In the genomic region with DNA sequence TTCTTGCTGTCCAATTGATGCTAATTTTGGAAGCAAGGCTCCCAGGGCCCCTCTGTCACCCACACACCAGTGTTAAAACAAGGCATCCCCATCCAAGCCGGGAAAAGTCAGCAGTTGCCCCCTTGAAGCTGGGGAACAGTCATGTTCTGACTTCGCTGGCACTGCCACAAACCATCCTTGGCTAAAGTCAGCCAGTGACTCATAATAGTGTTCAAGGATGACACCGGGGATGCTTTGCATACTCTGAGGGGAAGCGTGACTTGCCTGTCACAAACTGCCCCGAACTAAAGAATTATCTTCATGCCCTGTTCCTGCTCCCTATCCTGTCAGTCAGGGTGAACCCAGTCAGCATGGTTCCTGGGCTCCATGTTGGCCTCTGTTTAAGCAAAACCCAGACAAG, we compare ENCODE assay signal across 8 cellular contexts. TPM values are rescaled to one million over a fixed set of nuclear protein-coding genes. Genes with fewer than 3 reads are reported as not detected.
DNase-seq lines count a peak whose midpoint lies in the region; ATAC-seq and TF ChIP-seq lines count a peak whose summit lies in the region.

No MANE protein-coding gene starts in this region.

- no peaks in the 10 kb centered on the region for H3K9me3 Mint-ChIP-seq in activated naive CD4-positive, alpha-beta T cell treated with anti-CD3 and anti-CD28 coated beads, Interleukin-2, amount 50 U/mL, for 72 hours

- intact Hi-C loops in PC-3 (cut with micrococcal nuclease), result no loop called here
- intact Hi-C loops in gastrocnemius medialis (cut with DNase I; ENCODE audit: low total_unique reads), result no loop called here

- no peak for DNase-seq in activated naive CD4-positive, alpha-beta T cell treated with anti-CD3 and anti-CD28 coated beads, Interleukin-2, amount 50 U/mL, for 72 hours (ENCODE audit: low spot score in 2 of 2)
- DNase-seq in activated naive CD4-positive, alpha-beta T cell treated with Interleukin-2 at 50 U/mL for 16 hours, result no peak
- DNase-seq in PC-3, result peak; percentile 79
- DNase-seq in stimulated activated naive CD8-positive, alpha-beta T cell treated with anti-CD3 and anti-CD28 coated beads, Interleukin-15, Interleukin-2, amounts not matched to agents 100 U/mL and 50 U/mL, for 24 hours, result peak; percentile 16
- DNase-seq in NCI-H748 (lab: John Stamatoyannopoulos, UW; ENCODE audit: unreplicated experiment), result no peak
- no peak for DNase-seq in gastrocnemius medialis
- DNase-seq in NCI-H510A treated with DMSO at 0.1 percent for 48 hours (lab: John Stamatoyannopoulos, UW), result no peak

- CTCF ChIA-PET in PC-3 (lab: Charles Lee), result no interaction called here

- no peaks in the 10 kb centered on the region; the same call in 1 of the 2 replicates for H4K20me1 ChIP-seq in PC-3 (ENCODE audit: low read length)

- no TSS peak for BruUV-seq in PC-3 (replicated peaks; lab: Mats Ljungman, UMichigan)

- no peaks in the 10 kb centered on the region for H3K36me3 Mint-ChIP-seq in activated naive CD4-positive, alpha-beta T cell treated with anti-CD3 and anti-CD28 coated beads, Interleukin-2, amount 50 U/mL, for 72 hours

- peak overlapping the region; percentile 45 for H3K27ac ChIP-seq in PC-3 (ENCODE audit: low read length)
- no peak overlapping the region for H3K27ac ChIP-seq in gastrocnemius medialis

- H3K9ac ChIP-seq in PC-3 (ENCODE audit: low read length), result no peak overlapping the region

- POLR2A ChIA-PET in PC-3 (lab: Charles Lee; ENCODE audit: unreplicated experiment), result no interaction called here

- ATAC-seq in activated naive CD4-positive, alpha-beta T cell treated with anti-CD3 and anti-CD28 coated beads, Interleukin-2, amount 50 U/mL, for 72 hours, result peak; percentile 28 to 82
- ATAC-seq in HG02885 (IDR thresholded peaks at IDR 0.05; ENCODE audit: poor library complexity, unreplicated experiment) (peak; percentile 98), PC-3 (peak; percentile 76), gastrocnemius medialis (no peak)
- peak; percentile 82 for ATAC-seq in stimulated activated naive CD8-positive, alpha-beta T cell treated with anti-CD3 and anti-CD28 coated beads, Interleukin-15, Interleukin-2, amounts not matched to agents 100 U/mL and 50 U/mL, for 24 hours

- H3K4me2 ChIP-seq in PC-3 (ENCODE audit: low read length), result peak overlapping the region; percentile 38

- H3K79me2 ChIP-seq in PC-3 (ENCODE audit: low read length), result peaks cover 84% of the 10 kb centered on the region

- no peaks in the 10 kb centered on the region for H3K9me2 ChIP-seq in PC-3 (replicated peaks; ENCODE audit: low read length)

- H3K9me3 ChIP-seq in PC-3 (ENCODE audit: low read length) (no peaks in the 10 kb centered on the region), gastrocnemius medialis (no peaks in the 10 kb centered on the region)

- no peak overlapping the region for H2AFZ ChIP-seq in PC-3 (ENCODE audit: low read length)

- in situ Hi-C loops in gastrocnemius medialis (cut with MboI; ENCODE audit: low sequenced_read_pairs in 4 of 4), result no loop called here

- H3K4me1 ChIP-seq in PC-3 (ENCODE audit: insufficient read depth, low read length) (peaks cover 39% of the 10 kb centered on the region), gastrocnemius medialis (no peaks in the 10 kb centered on the region)

- H3K27me3 ChIP-seq in PC-3 (ENCODE audit: low read length) (no peaks in the 10 kb centered on the region), gastrocnemius medialis (no peaks in the 10 kb centered on the region)

- no peak for TF ChIP-seq CTCF in PC-3 (conservative IDR thresholded peaks at IDR 0.05; ENCODE audit: low read depth, low read length)
- TF ChIP-seq CTCF in gastrocnemius medialis (IDR thresholded peaks at IDR 0.05 in 4 of 5, conservative IDR thresholded peaks at IDR 0.05 in 1 of 5), result no peak

- H3K4me3 ChIP-seq in PC-3 (ENCODE audit: low read length) (no peak overlapping the region), gastrocnemius medialis (no peak overlapping the region)

- H3F3A ChIP-seq in PC-3 (ENCODE audit: low read length, unreplicated experiment), result no peaks in the 10 kb centered on the region

- H3K36me3 ChIP-seq in PC-3 (ENCODE audit: low read depth, low read length) (peaks cover 15% of the 10 kb centered on the region; the same call in 1 of the 2 replicates), gastrocnemius medialis (no peaks in the 10 kb centered on the region)

- H3K27ac Mint-ChIP-seq in activated naive CD4-positive, alpha-beta T cell treated with anti-CD3 and anti-CD28 coated beads, Interleukin-2, amount 50 U/mL, for 72 hours, result no peak overlapping the region

- TF ChIP-seq POLR2A in gastrocnemius medialis (IDR thresholded peaks at IDR 0.05), result no peak

RNA-seq across cellular contexts. Expression of gene TGFA, which starts 37.0 kb away (rescaled TPM):
- 1 to 10 TPM in 1 of 2 donors, under 1 TPM in 1; 0.19 to 1.8 TPM for total RNA-seq in activated naive CD4-positive, alpha-beta T cell treated with anti-CD3 and anti-CD28 coated beads, Interleukin-2, amount 50 U/mL, for 72 hours
- total RNA-seq in PC-3 (2014; rRNA removed), result 45.0 and 54.7 TPM in 2 replicates
- under 1 TPM in 3 of 4 donors, not detected in 1; 0.05 to 0.26 (median 0.18) TPM for total RNA-seq in gastrocnemius medialis

Comparison
In these comparisons a context has a peak if more than half of its experiments do, and no peak if none do; other contexts are left out.
1. ATAC-seq: peak in activated naive CD4-positive, alpha-beta T cell treated with anti-CD3 and anti-CD28 coated beads, Interleukin-2, amount 50 U/mL, for 72 hours (2 of 2), HG02885 (single experiment), PC-3 (single experiment) and stimulated activated naive CD8-positive, alpha-beta T cell treated with anti-CD3 and anti-CD28 coated beads, Interleukin-15, Interleukin-2, amounts not matched to agents 100 U/mL and 50 U/mL, for 24 hours (single experiment); none in gastrocnemius medialis (0 of 2).
2. DNase-seq: peak in PC-3 (single experiment) and stimulated activated naive CD8-positive, alpha-beta T cell treated with anti-CD3 and anti-CD28 coated beads, Interleukin-15, Interleukin-2, amounts not matched to agents 100 U/mL and 50 U/mL, for 24 hours (single experiment); none in activated naive CD4-positive, alpha-beta T cell treated with anti-CD3 and anti-CD28 coated beads, Interleukin-2, amount 50 U/mL, for 72 hours (0 of 2), activated naive CD4-positive, alpha-beta T cell treated with Interleukin-2 at 50 U/mL for 16 hours (single experiment), NCI-H748 (single experiment), gastrocnemius medialis (0 of 2) and NCI-H510A treated with DMSO at 0.1 percent for 48 hours (single experiment).
3. RNA of gene TGFA, which starts 37.0 kb away (total RNA-seq): 45.0 to 54.7 TPM in PC-3; 0.19 to 1.8 TPM in activated naive CD4-positive, alpha-beta T cell treated with anti-CD3 and anti-CD28 coated beads, Interleukin-2, amount 50 U/mL, for 72 hours and 0.05 to 0.26 TPM in gastrocnemius medialis; every median in the first group is over 10 times any median in the second.